ENCODE assay signal across 20 cellular contexts in the genomic region with DNA sequence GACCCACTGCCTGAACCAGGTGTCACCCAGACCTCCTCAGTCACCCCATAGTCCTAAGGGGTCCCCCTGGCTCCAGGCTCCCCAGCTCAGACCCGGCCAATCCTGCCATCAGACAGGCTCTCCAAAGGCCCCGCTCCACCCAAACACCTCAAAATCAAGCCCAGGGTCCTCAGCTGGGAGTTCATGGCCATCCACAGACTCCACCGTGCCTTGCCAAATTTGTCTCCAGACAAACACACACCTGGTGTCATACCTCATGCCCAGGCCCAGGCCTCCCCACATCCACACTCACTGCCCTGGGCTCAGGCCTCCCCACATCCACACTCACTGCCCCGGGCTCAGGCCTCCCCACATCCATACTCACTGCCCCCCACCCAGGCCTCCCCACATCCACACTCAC. TPM values are rescaled to one million over a fixed set of nuclear protein-coding genes. Genes with fewer than 3 reads are reported as not detected.
DNase-seq lines count a peak whose midpoint lies in the region; ATAC-seq, FAIRE-seq and TF ChIP-seq lines count a peak whose summit lies in the region.
"Had no signal": no experiment of that assay in that cellular context is flagged by ENCODE, and none has a peak within 500 bp of the region (broad histone marks: within the 10 kb centered on the region; RNA-seq: fewer than 3 reads in every experiment).

No MANE protein-coding gene starts in this region.

- H3K23ac ChIP-seq in neuronal stem cell (ENCODE audit: low read depth, low read length, poor library complexity): no peak overlapping the region

- H3K4ac ChIP-seq in neuronal stem cell (ENCODE audit: low read length): no peak overlapping the region

- H2BK15ac ChIP-seq in neuronal stem cell (ENCODE audit: low read length): peak overlapping the region; percentile 43

- no CpG with 5 or more reads among the region's 4 CpGs for WGBS in neuronal stem cell (ENCODE audit: extremely low coverage in 2 of 2, insufficient read length in 2 of 2, insufficient replicate concordance in 1 of 2), 2 donors

- peak overlapping the region; percentile 56 for H2AK5ac ChIP-seq in neuronal stem cell (ENCODE audit: low read depth, low read length)

- H3K9me3 ChIP-seq in kidney (ENCODE audit: control insufficient read depth in 1 of 2, low read length in 2 of 2) (no peaks in the 10 kb centered on the region), neuronal stem cell (replicated peaks in 1 of 2; ENCODE audit: control insufficient read depth in 2 of 2, insufficient read depth in 1 of 2, low read depth in 1 of 2, low read length in 2 of 2) (no peaks in the 10 kb centered on the region)

- peaks cover 7% of the 10 kb centered on the region for H3K79me1 ChIP-seq in neuronal stem cell (ENCODE audit: low read depth, low read length)

- H3K9ac ChIP-seq in kidney (ENCODE audit: low read length in 2 of 2) (no peak overlapping the region), neuronal stem cell (ENCODE audit: low read depth, low read length, poor library complexity) (no peak overlapping the region)
- H3K9ac ChIP-seq: GM23248 had no signal

- H2BK12ac ChIP-seq in neuronal stem cell (ENCODE audit: low read length): no peak overlapping the region

- no peak overlapping the region for H3K4me2 ChIP-seq in neuronal stem cell (ENCODE audit: insufficient read depth, low read length, poor library complexity, severe bottlenecking)

- FAIRE-seq in kidney (lab: Jason Lieb, UNC): no peak
- FAIRE-seq: GM12891, GM19239, RCC 7860 had no signal

- no peak overlapping the region for H2BK120ac ChIP-seq in neuronal stem cell (ENCODE audit: low read depth, low read length)

- no peak overlapping the region for H4K8ac ChIP-seq in neuronal stem cell (ENCODE audit: low read depth, low read length)

- no peak overlapping the region for H4K91ac ChIP-seq in neuronal stem cell (ENCODE audit: low read depth, low read length, poor library complexity)

- H3K27ac ChIP-seq in kidney (ENCODE audit: low read depth in 2 of 2, low read length in 2 of 2): peak overlapping the region in 1 of 2 donors; percentile 67
- H3K27ac ChIP-seq in neuronal stem cell (replicated peaks; ENCODE audit: low read length): no peak overlapping the region
- H3K27ac ChIP-seq: GM23248, SK-N-MC had no signal

- H3K4me1 ChIP-seq in kidney (ENCODE audit: control insufficient read depth in 1 of 2, insufficient read depth in 1 of 2, low read depth in 1 of 2, low read length in 2 of 2): peaks cover 0 to 12% of the 10 kb centered on the region in 2 donors
- peaks cover 0 to 8% of the 10 kb centered on the region in 2 donors for H3K4me1 ChIP-seq in neuronal stem cell (ENCODE audit: control insufficient read depth in 2 of 2, insufficient read depth in 1 of 2, low read depth in 1 of 2, low read length in 2 of 2)

- no peak overlapping the region for H3K14ac ChIP-seq in neuronal stem cell (ENCODE audit: low read length)

- DNase-seq in cardiac septum (ENCODE audit: low spot score) (peak; percentile 70), left cardiac atrium (no peak), kidney (peak; percentile 68), neuronal stem cell (ENCODE audit: low spot score) (no peak), NCI-H2196 treated with DMSO at 0.1 percent for 48 hours (lab: John Stamatoyannopoulos, UW; ENCODE audit: unreplicated experiment) (no peak), glomerular visceral epithelial cell (ENCODE audit: extremely low spot score) (no peak)
- no peak for DNase-seq in stimulated activated CD4-positive, alpha-beta T cell treated with anti-CD3 and anti-CD28 coated beads, Interleukin-15, amount 100 ng/mL, for 24 hours
- DNase-seq: Calu3; CD4-positive, alpha-beta memory T cell; GM23248; KG1; NCI-H446; NCI-H69; NK-92 treated with Interleukin-12 subunit alpha and Interleukin-12 subunit beta, amount 100 ng/mL, for 24 hours; Right ventricle myocardium superior had no signal

- no peak overlapping the region for H2AFZ ChIP-seq in neuronal stem cell (ENCODE audit: low read length)
- H2AFZ ChIP-seq: GM23248 had no signal

- H3K36me3 ChIP-seq in kidney (ENCODE audit: control insufficient read depth in 1 of 2, insufficient read depth in 2 of 2, low read length in 2 of 2): no peaks in the 10 kb centered on the region
- no peaks in the 10 kb centered on the region for H3K36me3 ChIP-seq in neuronal stem cell (replicated peaks in 1 of 2; ENCODE audit: control insufficient read depth in 2 of 2, insufficient read depth in 2 of 2, low read length in 2 of 2)

- no peaks in the 10 kb centered on the region for H3K27me3 ChIP-seq in neuronal stem cell (ENCODE audit: control insufficient read depth in 3 of 3, insufficient read depth in 3 of 3, low read depth in 1 of 3, low read length in 3 of 3)

- peak overlapping the region; percentile 59 for H3K18ac ChIP-seq in neuronal stem cell (ENCODE audit: low read length)

- intact Hi-C loops in cardiac septum (cut with DNase I) (no loop called here), left cardiac atrium (cut with DNase I) (no loop called here), kidney (cut with DNase I) (no loop called here)

- no peak for TF ChIP-seq CTCF in kidney (IDR thresholded peaks at IDR 0.05; ENCODE audit: borderline replicate concordance, extremely low read depth, insufficient read depth)

- ATAC-seq in left cardiac atrium (no peak), HG03025 (IDR thresholded peaks at IDR 0.05; ENCODE audit: low FRiP score, unreplicated experiment) (no peak)

- no peak overlapping the region for H3K4me3 ChIP-seq in kidney (ENCODE audit: low read length in 2 of 2)
- H3K4me3 ChIP-seq in neuronal stem cell (ENCODE audit: low read length in 2 of 2): no peak overlapping the region
- H3K4me3 ChIP-seq: GM23248, SK-N-MC had no signal

- H2BK5ac ChIP-seq in neuronal stem cell (ENCODE audit: low read length): no peak overlapping the region

RNA-seq across cellular contexts. Expression of gene RPH3AL, which starts 12.5 kb away (rescaled TPM):
- total RNA-seq in cardiac septum: 5.5 TPM
- 10 to 100 TPM in 1 of 2 donors, 1 to 10 TPM in 1; 5.9 to 10.9 TPM for total RNA-seq in left cardiac atrium
- 55.9 TPM for total RNA-seq in kidney
- 18.1 TPM for polyA plus RNA-seq in kidney (ENCODE audit: insufficient read depth, low read depth, low replicate concordance)
- 7.7 TPM for polyA plus RNA-seq in neuronal stem cell (2013, experiment 1 of 2)
- 6.5 TPM for polyA plus RNA-seq in neuronal stem cell (2013, experiment 2 of 2)

Comparison
In these comparisons a context has a peak if more than half of its experiments do, and no peak if none do; other contexts are left out.
1. DNase-seq: peak in cardiac septum (single experiment) and kidney (single experiment); none in left cardiac atrium (single experiment), neuronal stem cell (single experiment), NCI-H2196 treated with DMSO at 0.1 percent for 48 hours (single experiment), glomerular visceral epithelial cell (single experiment) and stimulated activated CD4-positive, alpha-beta T cell treated with anti-CD3 and anti-CD28 coated beads, Interleukin-15, amount 100 ng/mL, for 24 hours (single experiment).